16 cellular contexts compared by ENCODE assay signal in the genomic region with DNA sequence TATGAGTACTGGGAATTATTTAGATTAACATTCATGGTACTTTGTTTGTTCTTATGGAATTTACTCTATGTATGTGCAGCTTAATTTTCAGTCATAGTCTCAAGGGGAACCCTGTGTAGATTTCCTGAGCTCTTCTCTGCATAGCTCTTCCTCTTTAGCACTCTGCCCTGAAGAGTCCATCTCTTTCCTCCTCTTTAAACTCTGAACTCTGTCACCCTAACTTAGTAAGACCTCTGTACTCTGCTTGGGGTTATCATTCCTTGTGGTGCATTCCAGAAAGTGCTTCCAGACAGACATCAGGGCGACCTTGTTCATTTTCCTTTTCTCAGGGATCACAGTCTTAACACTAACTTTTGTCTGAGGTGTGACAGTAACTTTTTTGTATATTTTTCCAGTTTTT.
"Had no signal": no experiment of that assay in that cellular context is flagged by ENCODE, and none has a peak within 500 bp of the region (broad histone marks: within the 10 kb centered on the region; RNA-seq: fewer than 3 reads in every experiment).

No MANE protein-coding gene starts in this region.

- H3K4me1 Mint-ChIP-seq: activated T-helper 17 cell treated with anti-CD3 and anti-CD28 coated beads, Interleukin-2, amount 50 U/mL, for 72 hours; stimulated activated naive CD8-positive, alpha-beta T cell treated with anti-CD3 and anti-CD28 coated beads, Interleukin-15, amount 100 ng/mL, for 72 hours had no signal

- H3K27ac ChIP-seq: thoracic aorta had no signal

- H3K4me3 Mint-ChIP-seq: activated CD8-positive, alpha-beta T cell treated with anti-CD3 and anti-CD28 coated beads, Interleukin-2, amount 10 ng/mL, durations not matched to agents 7 days and 5 days; activated naive CD4-positive, alpha-beta T cell treated with anti-CD3 and anti-CD28 coated beads for 36 hours; activated T-helper 17 cell treated with anti-CD3 and anti-CD28 coated beads, Interleukin-2, amount 50 U/mL, for 72 hours; naive thymus-derived CD4-positive, alpha-beta T cell; stimulated activated naive CD8-positive, alpha-beta T cell treated with anti-CD3 and anti-CD28 coated beads, Interleukin-15, amount 100 ng/mL, for 72 hours had no signal

- H3K27me3 Mint-ChIP-seq: activated T-helper 17 cell treated with anti-CD3 and anti-CD28 coated beads, Interleukin-2, amount 50 U/mL, for 72 hours; naive thymus-derived CD4-positive, alpha-beta T cell; stimulated activated naive CD8-positive, alpha-beta T cell treated with anti-CD3 and anti-CD28 coated beads, Interleukin-15, amount 100 ng/mL, for 72 hours had no signal

- H3K27ac Mint-ChIP-seq: activated CD8-positive, alpha-beta T cell treated with anti-CD3 and anti-CD28 coated beads, Interleukin-2, amount 10 ng/mL, durations not matched to agents 7 days and 5 days; activated naive CD4-positive, alpha-beta T cell treated with anti-CD3 and anti-CD28 coated beads for 36 hours; activated T-helper 17 cell treated with anti-CD3 and anti-CD28 coated beads, Interleukin-2, amount 50 U/mL, for 72 hours; naive thymus-derived CD4-positive, alpha-beta T cell; stimulated activated naive CD8-positive, alpha-beta T cell treated with anti-CD3 and anti-CD28 coated beads, Interleukin-15, amount 100 ng/mL, for 72 hours had no signal

- H3K4me3 ChIP-seq: coronary artery, heart right ventricle, thoracic aorta had no signal

- DNase-seq: activated CD4-positive, alpha-beta T cell treated with anti-CD3 and anti-CD28 coated beads for 4 hours; activated CD8-positive, alpha-beta T cell treated with anti-CD3 and anti-CD28 coated beads, Interleukin-2, amount 10 ng/mL, durations not matched to agents 7 days and 5 days; activated naive CD4-positive, alpha-beta T cell treated with anti-CD3 and anti-CD28 coated beads for 36 hours; central memory CD4-positive, alpha-beta T cell; effector CD4-positive, alpha-beta T cell; heart right ventricle; islet precursor cell; naive thymus-derived CD4-positive, alpha-beta T cell; psoas muscle; stimulated activated CD4-positive, alpha-beta T cell treated with anti-CD3 and anti-CD28 coated beads, Interleukin-15, amount 100 ng/mL, for 24 hours; stimulated activated CD4-positive, alpha-beta T cell treated with anti-CD3 and anti-CD28 coated beads, Interleukin-4, amount 100 ng/mL, for 24 hours; stimulated activated naive CD8-positive, alpha-beta T cell treated with anti-CD3 and anti-CD28 coated beads, Interleukin-15, amount 100 ng/mL, for 72 hours had no signal

- H3K27me3 ChIP-seq: heart right ventricle had no signal

- H3K9me3 ChIP-seq: thoracic aorta had no signal

- H3K9me3 Mint-ChIP-seq: activated naive CD4-positive, alpha-beta T cell treated with anti-CD3 and anti-CD28 coated beads for 36 hours had no signal

- H3K36me3 ChIP-seq: heart right ventricle, thoracic aorta had no signal

- FAIRE-seq: frontal cortex had no signal

- ATAC-seq: activated CD8-positive, alpha-beta T cell treated with anti-CD3 and anti-CD28 coated beads, Interleukin-2, amount 10 ng/mL, durations not matched to agents 7 days and 5 days; activated T-helper 17 cell treated with anti-CD3 and anti-CD28 coated beads, Interleukin-2, amount 50 U/mL, for 72 hours; heart right ventricle; naive thymus-derived CD4-positive, alpha-beta T cell; stimulated activated naive CD8-positive, alpha-beta T cell treated with anti-CD3 and anti-CD28 coated beads, Interleukin-15, amount 100 ng/mL, for 72 hours had no signal
